ENCODE assay signal across 12 cellular contexts in the genomic region with DNA sequence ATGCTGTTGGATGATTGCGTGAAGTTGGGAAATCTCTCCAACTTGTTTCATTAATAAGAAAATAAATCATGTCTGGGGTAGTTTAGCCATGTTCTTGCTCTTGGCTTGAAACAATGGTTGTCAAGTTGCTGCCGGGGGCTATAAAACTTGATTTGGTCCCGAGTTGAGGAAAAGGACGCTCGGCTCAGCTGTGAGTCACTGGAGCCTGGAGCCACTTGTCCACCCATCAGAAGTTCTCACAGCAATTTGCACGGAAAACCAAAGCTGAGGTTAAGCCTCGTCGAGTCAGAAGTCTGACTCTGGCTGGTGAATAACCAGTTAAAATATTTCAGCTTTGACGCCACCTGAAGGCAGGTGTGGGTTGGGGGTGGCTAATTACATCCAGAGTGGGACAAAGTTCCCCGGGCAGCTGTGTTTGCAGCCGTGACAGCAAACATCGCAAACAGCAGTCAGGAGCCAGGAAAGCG. TPM values are rescaled to one million over a fixed set of nuclear protein-coding genes. Genes with fewer than 3 reads are reported as not detected.
DNase-seq lines count a peak whose midpoint lies in the region; ATAC-seq, FAIRE-seq and TF ChIP-seq lines count a peak whose summit lies in the region.
"Had no signal": no experiment of that assay in that cellular context is flagged by ENCODE, and none has a peak within 500 bp of the region (broad histone marks: within the 10 kb centered on the region; RNA-seq: fewer than 3 reads in every experiment).

No MANE protein-coding gene starts in this region.

- CTCF ChIA-PET in H1 (lab: Charles Lee; ENCODE audit: partially characterized antibody), result interaction anchor here (0.6 to 2.3 kb wide), 4 partner anchors 8 to 177 kb away, joined by 3 to 6 read pairs (median 4); no protein-coding TSS in a partner anchor
- CTCF ChIA-PET in activated CD4-positive, alpha-beta memory T cell treated with anti-CD3 and anti-CD28 coated beads for 36 hours (lab: Charles Lee), result no interaction called here

- H2BK5ac ChIP-seq in H1 (ENCODE audit: low read depth, low read length), result no peak overlapping the region
- no peak overlapping the region for H2BK5ac ChIP-seq in trophoblast cell (ENCODE audit: low read depth, low read length, poor library complexity)

- H3K14ac ChIP-seq in H1 (ENCODE audit: insufficient read length), result no peak overlapping the region
- H3K14ac ChIP-seq in trophoblast cell (ENCODE audit: low read length), result no peak overlapping the region

- H3K4me1 Mint-ChIP-seq in activated CD4-positive, alpha-beta memory T cell treated with anti-CD3 and anti-CD28 coated beads for 36 hours (ENCODE audit: low read depth), result peaks cover 6% of the 10 kb centered on the region

- peaks cover 1% of the 10 kb centered on the region; the same call in 1 of the 2 replicates for H3K23me2 ChIP-seq in H1 (ENCODE audit: low read depth, low read length)

- H4K8ac ChIP-seq in H1 (ENCODE audit: extremely low read depth, insufficient read depth, low read length) (no peak overlapping the region), trophoblast cell (ENCODE audit: low read depth, low read length) (no peak overlapping the region)

- H3K56ac ChIP-seq in H1 (replicated peaks; ENCODE audit: insufficient read length, low read depth, low read length), result no peak overlapping the region

- WGBS in H1 (ENCODE audit: extremely low coverage in 1 of 2, insufficient coverage in 1 of 2, insufficient read length in 1 of 2, insufficient replicate concordance in 2 of 2, low coverage in 1 of 2, low lambda C conversion rate in 2 of 2, missing lambda C conversion rate in 1 of 2), 2 experiments, result 84% methylated on average over 13 of the region's 13 CpGs; no CpG with 5 or more reads in 1 of the 2 experiments
- WGBS in trophoblast cell (ENCODE audit: extremely low coverage, insufficient coverage, insufficient read length), result no CpG with 5 or more reads among the region's 13 CpGs

- no peak overlapping the region for H2BK20ac ChIP-seq in H1 (ENCODE audit: low read length)

- H3K9me3 Mint-ChIP-seq in activated CD4-positive, alpha-beta memory T cell treated with anti-CD3 and anti-CD28 coated beads for 36 hours, result peaks cover 3% of the 10 kb centered on the region

- H3K27me3 ChIP-seq in H1 (replicated peaks in 1 of 4; ENCODE audit: control insufficient read depth in 3 of 4, extremely low read depth in 1 of 4, insufficient read depth in 3 of 4, low read length in 3 of 4) (no peaks in the 10 kb centered on the region), trophoblast cell (ENCODE audit: insufficient read depth, low read length) (no peaks in the 10 kb centered on the region), lower lobe of right lung (ENCODE audit: low read depth) (peaks cover 34% of the 10 kb centered on the region)
- H3K27me3 ChIP-seq: ascending aorta, ovary had no signal

- H2AFZ ChIP-seq in H1 (ENCODE audit: low read length) (peak overlapping the region; percentile 58), trophoblast cell (ENCODE audit: insufficient read depth, low read length, poor library complexity) (no peak overlapping the region)

- H3K9me3 ChIP-seq in H1 (ENCODE audit: insufficient read depth in 2 of 2, low read depth in 1 of 2, low read length in 1 of 2) (peaks cover 0 to under 1% of the 10 kb centered on the region in 2 experiments; a peak in 1 of 4 replicates), trophoblast cell (ENCODE audit: insufficient read depth, low read depth, low read length) (no peaks in the 10 kb centered on the region), lower lobe of right lung (no peaks in the 10 kb centered on the region)
- H3K9me3 ChIP-seq: ascending aorta, ovary had no signal

- ATAC-seq in GM21529 (IDR thresholded peaks at IDR 0.05; ENCODE audit: unreplicated experiment), result no peak
- no peak for ATAC-seq in lower lobe of right lung
- ATAC-seq: left cardiac atrium had no signal

- no peak overlapping the region for H4K5ac ChIP-seq in H1 (ENCODE audit: insufficient read length, low read depth, low read length)

- no peaks in the 10 kb centered on the region for H3K36me3 ChIP-seq in H1 (ENCODE audit: control insufficient read depth in 2 of 4, insufficient read depth in 4 of 4, low read length in 3 of 4)
- no peaks in the 10 kb centered on the region for H3K36me3 ChIP-seq in trophoblast cell (ENCODE audit: control insufficient read depth in 1 of 2, insufficient read depth in 2 of 2, low read length in 2 of 2)
- H3K36me3 ChIP-seq in lower lobe of right lung, result no peaks in the 10 kb centered on the region
- H3K36me3 ChIP-seq: ascending aorta, ovary had no signal

- no peaks in the 10 kb centered on the region for H3K36me3 Mint-ChIP-seq in activated CD4-positive, alpha-beta memory T cell treated with anti-CD3 and anti-CD28 coated beads for 36 hours

- H3K27me3 Mint-ChIP-seq in activated CD4-positive, alpha-beta memory T cell treated with anti-CD3 and anti-CD28 coated beads for 36 hours, result peaks cover 27% of the 10 kb centered on the region

- H3K9ac ChIP-seq in H1 (replicated peaks in 1 of 4; ENCODE audit: extremely low read depth in 1 of 4, low read depth in 3 of 4, low read length in 3 of 4) (no peak overlapping the region), trophoblast cell (ENCODE audit: low read length) (no peak overlapping the region)

- no peak for TF ChIP-seq POLR2A in H1 (IDR thresholded peaks at IDR 0.05; ENCODE audit: control extremely low read depth in 1 of 2, low read depth in 2 of 2, low read length in 2 of 2)

- FAIRE-seq in H1 (lab: Jason Lieb, UNC), result no peak

- H2BK15ac ChIP-seq in H1 (ENCODE audit: low read length), result no peak overlapping the region

- H3K27ac Mint-ChIP-seq in activated CD4-positive, alpha-beta memory T cell treated with anti-CD3 and anti-CD28 coated beads for 36 hours, result no peak overlapping the region
- H3K27ac Mint-ChIP-seq: T-helper 1 cell treated with Interleukin-12 subunit alpha and Interleukin-12 subunit beta and Interleukin-4 antibody, amounts not matched to agents 30 μg/mL and 1 μg/mL, for 36 hours had no signal

- H3K23ac ChIP-seq in H1 (ENCODE audit: insufficient read length) (no peak overlapping the region), trophoblast cell (ENCODE audit: low read length) (no peak overlapping the region)

- H2BK12ac ChIP-seq in H1 (ENCODE audit: low read depth, low read length) (no peak overlapping the region), trophoblast cell (ENCODE audit: low read length) (no peak overlapping the region)

- TF ChIP-seq CTCF in H1 (IDR thresholded peaks at IDR 0.05; ENCODE audit: control extremely low read depth in 1 of 3, insufficient read depth in 1 of 3, low read depth in 1 of 3, low read length in 3 of 3), result no peak
- TF ChIP-seq CTCF in lower lobe of right lung (IDR thresholded peaks at IDR 0.05), result no peak

- POLR2A ChIA-PET in H1 (lab: Charles Lee; ENCODE audit: partially characterized antibody), result interaction anchor here (0.6 kb wide), 1 partner anchor 24 kb away, joined by 3 read pairs; no protein-coding TSS in a partner anchor
- POLR2A ChIA-PET in activated CD4-positive, alpha-beta memory T cell treated with anti-CD3 and anti-CD28 coated beads for 36 hours (lab: Charles Lee), result no interaction called here

- H3K4me2 ChIP-seq in H1 (ENCODE audit: insufficient read depth in 1 of 2, low read depth in 2 of 2, low read length in 2 of 2) (no peak overlapping the region), trophoblast cell (ENCODE audit: low read length) (no peak overlapping the region)

- TF ChIP-seq EP300 in H1 (IDR thresholded peaks at IDR 0.05; ENCODE audit: borderline replicate concordance in 1 of 2, low read depth in 2 of 2, low read length in 2 of 2), result no peak

- DNase-seq in EH (ENCODE audit: low read depth) (peak; percentile 99), NCI-H345 treated with DMSO at 0.1 percent for 48 hours (lab: John Stamatoyannopoulos, UW; ENCODE audit: unreplicated experiment) (peak; percentile 20), H1 (ENCODE audit: low read depth in 1 of 2, low spot score in 2 of 2) (no peak), trophoblast cell (peak; percentile 97 to 99), iPS-NIHi7 (ENCODE audit: extremely low spot score) (no peak), lower lobe of right lung (no peak)
- DNase-seq in activated CD4-positive, alpha-beta memory T cell treated with anti-CD3 and anti-CD28 coated beads for 36 hours, result no peak
- DNase-seq: left cardiac atrium, ovary had no signal

- no peak overlapping the region for H4K91ac ChIP-seq in H1 (replicated peaks; ENCODE audit: insufficient read length, low read length)
- H4K91ac ChIP-seq in trophoblast cell (ENCODE audit: low read depth, low read length), result no peak overlapping the region

- no peaks in the 10 kb centered on the region for H3K79me1 ChIP-seq in H1 (ENCODE audit: low read depth, low read length)
- no peaks in the 10 kb centered on the region for H3K79me1 ChIP-seq in trophoblast cell (ENCODE audit: low read length)

- intact Hi-C loops in activated CD4-positive, alpha-beta memory T cell treated with anti-CD3 and anti-CD28 coated beads for 36 hours (cut with micrococcal nuclease), result no loop called here
- intact Hi-C loops in lower lobe of right lung (cut with DNase I), result no loop called here

- H3K27ac ChIP-seq in H1 (ENCODE audit: low read depth, low read length), result no peak overlapping the region
- H3K27ac ChIP-seq in trophoblast cell (ENCODE audit: low read depth, low read length), result peak overlapping the region; percentile 37
- no peak overlapping the region for H3K27ac ChIP-seq in lower lobe of right lung
- H3K27ac ChIP-seq: ascending aorta, ovary had no signal

- no peak; a peak in 1 of 4 replicates for TF ChIP-seq RAD21 in H1 (IDR thresholded peaks at IDR 0.05 in 1 of 2, conservative IDR thresholded peaks at IDR 0.05 in 1 of 2; ENCODE audit: low read depth in 2 of 2, low read length in 2 of 2)

- no peak overlapping the region for H3K4me3 ChIP-seq in H1 (ENCODE audit: extremely low read depth in 1 of 4, insufficient read depth in 2 of 4, low read depth in 3 of 4, low read length in 4 of 4)
- no peak overlapping the region for H3K4me3 ChIP-seq in trophoblast cell (ENCODE audit: low read depth, low read length)
- H3K4me3 ChIP-seq in lower lobe of right lung, result no peak overlapping the region
- H3K4me3 ChIP-seq: ascending aorta, ovary had no signal

- no peaks in the 10 kb centered on the region for H3K4me1 ChIP-seq in H1 (replicated peaks in 1 of 4; ENCODE audit: control insufficient read depth in 3 of 4, insufficient read depth in 4 of 4, low read length in 3 of 4)
- peaks cover 0 to 8% of the 10 kb centered on the region in 2 experiments for H3K4me1 ChIP-seq in trophoblast cell (ENCODE audit: control insufficient read depth in 1 of 2, insufficient read depth in 2 of 2, low read length in 2 of 2)
- no peaks in the 10 kb centered on the region for H3K4me1 ChIP-seq in lower lobe of right lung
- H3K4me1 ChIP-seq: ascending aorta had no signal

- H3K4me3 Mint-ChIP-seq in activated CD4-positive, alpha-beta memory T cell treated with anti-CD3 and anti-CD28 coated beads for 36 hours, result no peak overlapping the region
- H3K4me3 Mint-ChIP-seq: T-helper 1 cell treated with Interleukin-12 subunit alpha and Interleukin-12 subunit beta and Interleukin-4 antibody, amounts not matched to agents 30 μg/mL and 1 μg/mL, for 36 hours had no signal

- H2BK120ac ChIP-seq in H1 (replicated peaks; ENCODE audit: low read depth, low read length) (no peak overlapping the region), trophoblast cell (ENCODE audit: insufficient read depth, low read length, poor library complexity) (no peak overlapping the region)

- H3K4ac ChIP-seq in H1 (replicated peaks; ENCODE audit: insufficient read length, low read depth, low read length) (no peak overlapping the region), trophoblast cell (ENCODE audit: low read depth, low read length) (no peak overlapping the region)

- no peaks in the 10 kb centered on the region for H3K79me2 ChIP-seq in H1 (ENCODE audit: control insufficient read depth in 1 of 2, insufficient read depth in 2 of 2, low read length in 2 of 2)
- no peaks in the 10 kb centered on the region for H3K79me2 ChIP-seq in trophoblast cell (ENCODE audit: control insufficient read depth, insufficient read depth, low read length, poor library complexity)

- no peaks in the 10 kb centered on the region for H4K20me1 ChIP-seq in H1 (replicated peaks in 1 of 2; ENCODE audit: control insufficient read depth in 1 of 2, insufficient read depth in 2 of 2, low read length in 2 of 2)

- H2AK5ac ChIP-seq in H1 (ENCODE audit: low read depth, low read length) (no peak overlapping the region), trophoblast cell (ENCODE audit: low read length) (no peak overlapping the region)

- no peak overlapping the region for H4K12ac ChIP-seq in trophoblast cell (ENCODE audit: low read depth, low read length)

- H3K18ac ChIP-seq in H1 (ENCODE audit: extremely low read depth, low read length) (no peak overlapping the region), trophoblast cell (ENCODE audit: low read length) (no peak overlapping the region)

RNA-seq across cellular contexts. Expression of gene RIPK4, which starts 19.7 kb away (rescaled TPM):
- 4.5 and 5.6 TPM in 2 replicates for total RNA-seq in H1 (2021; fragmentation: NEBNext Ultra II Directional; extraction: Animal tissue kit (Norgen Biotek cat#: 25700))
- polyA plus RNA-seq in H1 (2011; rRNA removed), result 2.7 and 4.5 TPM in 2 replicates
- 2.8 TPM for polyA plus RNA-seq in H1 (2011; cell fraction: cytosol; rRNA removed)
- 4.9 TPM for polyA plus RNA-seq in H1 (2011; cell fraction: nucleus; rRNA removed)
- polyA plus RNA-seq in H1 (2012, experiment 1 of 2), result 2.6 to 5.4 TPM (median 5.1 TPM) in 4 replicates
- polyA plus RNA-seq in H1 (2012, experiment 2 of 2), result 4.1 TPM
- 1.8 TPM for polyA plus RNA-seq in H1 (2013, experiment 1 of 2)
- polyA plus RNA-seq in H1 (2013, experiment 2 of 2), result 1.7 TPM
- 2.7 and 3.5 TPM in 2 replicates for polyA minus RNA-seq in H1 (2011; rRNA and poly(A)+ RNA removed)
- 3.4 TPM for polyA minus RNA-seq in H1 (2011; cell fraction: cytosol; rRNA and poly(A)+ RNA removed)
- 3.7 TPM for polyA minus RNA-seq in H1 (2011; cell fraction: nucleus; rRNA and poly(A)+ RNA removed)
- 2.6 and 2.7 TPM in 2 replicates for polyA plus RNA-seq in trophoblast cell (2013)
- under 1 TPM; 0.10 to 0.24 TPM for total RNA-seq in activated CD4-positive, alpha-beta memory T cell treated with anti-CD3 and anti-CD28 coated beads for 36 hours
- 8.7 TPM for total RNA-seq in lower lobe of right lung

Comparison
In these comparisons a context has a peak if more than half of its experiments do, and no peak if none do; other contexts are left out.
1. DNase-seq: peak in EH (single experiment), NCI-H345 treated with DMSO at 0.1 percent for 48 hours (single experiment) and trophoblast cell (2 of 2); none in H1 (0 of 2), iPS-NIHi7 (single experiment), activated CD4-positive, alpha-beta memory T cell treated with anti-CD3 and anti-CD28 coated beads for 36 hours (single experiment) and lower lobe of right lung (single experiment).